In genomic region chr17:64254755-64255154, GRCh38 we compare ENCODE assay signal across 27 cellular contexts.
"Had no signal": no experiment of that assay in that cellular context is flagged by ENCODE, and none has a peak within 500 bp of the region (broad histone marks: within the 10 kb centered on the region; RNA-seq: fewer than 3 reads in every experiment).

No MANE protein-coding gene starts in this region.

- H3K27ac ChIP-seq: ascending aorta, cardiac muscle cell, KMS-11, Peyer's patch had no signal

- H3K9me3 ChIP-seq: ascending aorta, Peyer's patch had no signal

- ATAC-seq: activated CD8-positive, alpha-beta memory T cell treated with anti-CD3 and anti-CD28 coated beads, Interleukin-2, amount 10 ng/mL, durations not matched to agents 7 days and 5 days; T-helper 17 cell had no signal

- H3K9ac ChIP-seq: KMS-11 had no signal

- H3K4me2 ChIP-seq: KMS-11 had no signal

- DNase-seq: activated B cell treated with CpG ODN at 0.5 μM for 24 hours; activated CD4-positive, alpha-beta T cell treated with anti-CD3 and anti-CD28 coated beads for 1 hour; activated CD4-positive, alpha-beta T cell treated with anti-CD3 and anti-CD28 coated beads, Interleukin-2, amount 10 ng/mL, durations not matched to agents 24 days and 14 days; activated CD4-positive, alpha-beta T cell treated with anti-CD3 and anti-CD28 coated beads, Interleukin-2, amount 50 U/mL, for 48 hours; activated CD8-positive, alpha-beta memory T cell treated with anti-CD3 and anti-CD28 coated beads, Interleukin-2, amount 10 ng/mL, durations not matched to agents 7 days and 5 days; activated effector memory CD4-positive, alpha-beta T cell treated with Interleukin-2 at 50 U/mL for 16 hours; activated naive CD4-positive, alpha-beta T cell; activated T-cell treated with anti-CD3 and anti-CD28 coated beads, Interleukin-2, amount 50 U/mL, for 24 hours; amniotic stem cell; MM.1S; NCI-H1105; NCI-H1436; NCI-H187 treated with DMSO at 0.1 percent for 48 hours; NCI-H2081 treated with DMSO at 0.1 percent for 48 hours; NCI-H2171 treated with DMSO at 0.1 percent for 48 hours; NCI-H226; NCI-H526; NCI-H774; NK-92 treated with Interleukin-12 subunit alpha and Interleukin-12 subunit beta, amount 100 ng/mL, for 24 hours; OCI-M1; Peyer's patch; SIG-M5; T-helper 17 cell; T-helper 9 cell had no signal

- H3K4me3 ChIP-seq: ascending aorta, cardiac muscle cell, Peyer's patch had no signal

- H3K36me3 ChIP-seq: ascending aorta, cardiac muscle cell, Peyer's patch had no signal

- H3K27me3 ChIP-seq: ascending aorta, cardiac muscle cell, Peyer's patch had no signal
